In the genomic region with DNA sequence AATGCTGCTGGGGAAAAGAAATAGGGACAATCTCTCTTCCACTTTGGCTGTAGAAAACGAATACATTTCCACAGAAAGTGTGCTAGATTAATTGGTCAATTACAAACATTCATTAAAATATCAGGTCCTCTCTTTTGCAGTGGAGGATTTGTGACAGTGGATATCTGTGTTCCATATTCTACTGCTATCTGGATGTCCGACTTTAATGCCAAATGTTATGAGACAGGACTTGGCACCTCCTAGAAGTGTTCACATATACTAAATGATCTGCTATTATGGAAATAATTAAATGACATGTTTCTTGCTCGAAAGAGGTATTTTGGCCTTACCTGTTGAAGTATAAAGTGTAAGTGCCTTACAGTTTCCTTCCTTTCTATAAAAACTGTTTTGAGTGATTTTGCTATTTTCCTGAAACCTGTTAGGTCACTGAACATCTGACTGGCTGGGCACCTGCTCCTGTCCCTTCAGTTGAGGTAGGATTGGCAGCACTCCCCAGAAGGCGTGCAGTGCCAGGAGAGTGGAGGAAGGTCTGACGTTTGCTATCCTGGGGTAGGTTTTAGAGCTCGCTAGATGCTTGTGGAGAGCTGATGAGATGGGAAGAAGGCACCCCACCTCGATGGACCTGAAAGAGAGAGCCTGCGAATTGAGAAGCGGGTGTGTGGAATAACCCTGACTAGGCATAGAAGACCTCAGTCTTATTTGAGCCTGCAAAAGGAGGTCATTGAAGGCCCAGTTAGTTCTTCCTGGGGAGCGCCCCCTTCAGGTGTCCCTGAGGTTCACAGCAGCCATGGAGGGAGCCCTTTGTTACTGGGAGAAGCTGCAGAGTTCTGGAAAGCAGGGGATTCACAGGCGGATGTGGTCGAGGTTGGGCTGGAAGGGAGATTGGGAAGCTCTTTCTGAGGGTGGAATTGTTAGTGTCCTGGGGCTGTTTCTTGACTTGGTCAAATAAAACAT, we compare ENCODE assay signal across 8 cellular contexts.
DNase-seq lines count a peak whose midpoint lies in the region; ATAC-seq and TF ChIP-seq lines count a peak whose summit lies in the region.

No MANE protein-coding gene starts in this region.

- H3K36me3 Mint-ChIP-seq in mesothelial cell of epicardium, result peaks cover 12% of the 10 kb centered on the region

- peak overlapping the region; percentile 100 for H3K4me3 Mint-ChIP-seq in mesothelial cell of epicardium

- intact Hi-C loops in left colon (cut with DNase I, micrococcal nuclease), result no loop called here

- TF ChIP-seq CTCF in mesothelial cell of epicardium (IDR thresholded peaks at IDR 0.05; ENCODE audit: unreplicated experiment), result peak; percentile 13

- H3K27ac Mint-ChIP-seq in mesothelial cell of epicardium, result peak overlapping the region; percentile 100

- DNase-seq in ELF-1 (ENCODE audit: low read depth, low spot score) (peak; percentile 60), NAMALWA (ENCODE audit: low spot score) (peak; percentile 28), cerebellum (ENCODE audit: low spot score) (peak; percentile 79), mesothelial cell of epicardium (ENCODE audit: low spot score in 2 of 2, unreplicated experiment in 2 of 2) (no peak), midbrain (lab: John Stamatoyannopoulos, UW) (no peak), left colon (no peak)
- no peak for DNase-seq in effector CD8-positive, alpha-beta T cell (lab: John Stamatoyannopoulos, UW)

- H3K27me3 Mint-ChIP-seq in mesothelial cell of epicardium (ENCODE audit: low read depth), result no peaks in the 10 kb centered on the region

- peaks cover 17% of the 10 kb centered on the region for H3K4me1 Mint-ChIP-seq in mesothelial cell of epicardium

- H3K9me3 Mint-ChIP-seq in mesothelial cell of epicardium, result no peaks in the 10 kb centered on the region

- ATAC-seq in GM18519 (IDR thresholded peaks at IDR 0.05; ENCODE audit: low FRiP score, unreplicated experiment), result no peak
- no peak for ATAC-seq in left colon

Comparison
In these comparisons a context has a peak if more than half of its experiments do, and no peak if none do; other contexts are left out.
1. DNase-seq: peak in ELF-1 (single experiment), NAMALWA (single experiment) and cerebellum (single experiment); none in mesothelial cell of epicardium (0 of 2), midbrain (single experiment), left colon (0 of 2) and effector CD8-positive, alpha-beta T cell (single experiment).